Comparison of ENCODE assay signal across 1 cellular context in the genomic region with DNA sequence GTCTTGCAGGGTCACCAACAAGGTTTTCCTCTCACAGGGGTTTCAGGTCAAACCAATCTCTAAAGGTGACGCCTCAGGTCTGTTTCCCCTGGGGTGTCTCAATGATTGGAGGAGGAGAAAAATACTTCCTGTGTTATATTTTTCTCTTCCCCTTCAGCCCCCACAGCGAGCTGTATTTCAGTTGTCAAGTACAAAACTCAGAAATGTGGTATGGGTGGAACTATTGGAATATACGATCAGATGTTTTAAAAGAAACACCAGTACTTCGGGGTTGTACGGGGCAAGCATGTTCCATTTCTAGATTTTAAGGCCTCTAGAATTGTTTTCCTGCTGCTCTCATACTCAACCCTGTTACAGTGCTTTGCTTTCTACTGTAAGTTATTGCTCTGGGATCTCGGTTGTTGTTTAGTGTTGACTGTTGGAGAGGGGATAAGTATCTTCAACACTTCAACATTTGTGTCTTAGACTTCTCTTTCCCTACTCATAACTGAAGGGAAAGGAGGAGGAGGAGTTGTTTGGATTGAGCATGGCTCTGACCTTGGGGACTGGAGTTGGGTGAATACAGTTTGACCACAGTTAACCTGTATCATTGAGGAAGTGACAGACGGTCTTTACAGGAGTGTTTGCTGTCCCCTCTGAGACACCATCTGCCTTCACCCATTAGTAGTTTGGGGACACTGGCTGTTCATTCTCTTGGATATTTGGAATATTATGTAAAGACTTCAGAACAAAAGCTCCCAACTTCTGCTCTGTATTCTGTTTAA.
TF ChIP-seq lines count a peak whose summit lies in the region.

No MANE protein-coding gene starts in this region.

TF ChIP-seq in WTC11, 78 proteins besides CTCF, POLR2A, EP300 and RAD21 (continued from another document):
- TF ChIP-seq, protein P1, sequence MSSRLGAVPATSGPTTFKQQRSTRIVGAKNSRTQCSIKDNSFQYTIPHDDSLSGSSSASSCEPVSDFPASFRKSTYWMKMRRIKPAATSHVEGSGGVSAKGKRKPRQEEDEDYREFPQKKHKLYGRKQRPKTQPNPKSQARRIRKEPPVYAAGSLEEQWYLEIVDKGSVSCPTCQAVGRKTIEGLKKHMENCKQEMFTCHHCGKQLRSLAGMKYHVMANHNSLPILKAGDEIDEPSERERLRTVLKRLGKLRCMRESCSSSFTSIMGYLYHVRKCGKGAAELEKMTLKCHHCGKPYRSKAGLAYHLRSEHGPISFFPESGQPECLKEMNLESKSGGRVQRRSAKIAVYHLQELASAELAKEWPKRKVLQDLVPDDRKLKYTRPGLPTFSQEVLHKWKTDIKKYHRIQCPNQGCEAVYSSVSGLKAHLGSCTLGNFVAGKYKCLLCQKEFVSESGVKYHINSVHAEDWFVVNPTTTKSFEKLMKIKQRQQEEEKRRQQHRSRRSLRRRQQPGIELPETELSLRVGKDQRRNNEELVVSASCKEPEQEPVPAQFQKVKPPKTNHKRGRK (CRISPR knock-in tag; IDR thresholded peaks at IDR 0.05; ENCODE audit: borderline replicate concordance): no peak
- TF ChIP-seq IRF1 (CRISPR knock-in tag; IDR thresholded peaks at IDR 0.05) (no peak), FOXP1 (CRISPR knock-in tag; IDR thresholded peaks at IDR 0.05; ENCODE audit: borderline replicate concordance) (no peak), NR2C2 (CRISPR knock-in tag; IDR thresholded peaks at IDR 0.05) (no peak), RORB (CRISPR knock-in tag; IDR thresholded peaks at IDR 0.05) (no peak), RELA (CRISPR knock-in tag; IDR thresholded peaks at IDR 0.05; ENCODE audit: borderline replicate concordance) (no peak), MXD4 (CRISPR knock-in tag; IDR thresholded peaks at IDR 0.05; ENCODE audit: borderline replicate concordance) (no peak), ATF1 (CRISPR knock-in tag; IDR thresholded peaks at IDR 0.05) (no peak), AR (CRISPR knock-in tag; IDR thresholded peaks at IDR 0.05) (no peak), ZNF138 (CRISPR knock-in tag; conservative IDR thresholded peaks at IDR 0.05) (no peak)
- TF ChIP-seq, protein P2, sequence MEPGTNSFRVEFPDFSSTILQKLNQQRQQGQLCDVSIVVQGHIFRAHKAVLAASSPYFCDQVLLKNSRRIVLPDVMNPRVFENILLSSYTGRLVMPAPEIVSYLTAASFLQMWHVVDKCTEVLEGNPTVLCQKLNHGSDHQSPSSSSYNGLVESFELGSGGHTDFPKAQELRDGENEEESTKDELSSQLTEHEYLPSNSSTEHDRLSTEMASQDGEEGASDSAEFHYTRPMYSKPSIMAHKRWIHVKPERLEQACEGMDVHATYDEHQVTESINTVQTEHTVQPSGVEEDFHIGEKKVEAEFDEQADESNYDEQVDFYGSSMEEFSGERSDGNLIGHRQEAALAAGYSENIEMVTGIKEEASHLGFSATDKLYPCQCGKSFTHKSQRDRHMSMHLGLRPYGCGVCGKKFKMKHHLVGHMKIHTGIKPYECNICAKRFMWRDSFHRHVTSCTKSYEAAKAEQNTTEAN (CRISPR knock-in tag; IDR thresholded peaks at IDR 0.05): no peak
- TF ChIP-seq, protein P3, sequence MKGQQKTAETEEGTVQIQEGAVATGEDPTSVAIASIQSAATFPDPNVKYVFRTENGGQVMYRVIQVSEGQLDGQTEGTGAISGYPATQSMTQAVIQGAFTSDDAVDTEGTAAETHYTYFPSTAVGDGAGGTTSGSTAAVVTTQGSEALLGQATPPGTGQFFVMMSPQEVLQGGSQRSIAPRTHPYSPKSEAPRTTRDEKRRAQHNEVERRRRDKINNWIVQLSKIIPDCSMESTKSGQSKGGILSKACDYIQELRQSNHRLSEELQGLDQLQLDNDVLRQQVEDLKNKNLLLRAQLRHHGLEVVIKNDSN (CRISPR knock-in tag; IDR thresholded peaks at IDR 0.05): no peak
